8 cellular contexts compared by ENCODE assay signal in genomic region chr6:138499303-138499991, GRCh38. TPM values are rescaled to one million over a fixed set of nuclear protein-coding genes. Genes with fewer than 3 reads are reported as not detected.
A peak's percentile ranks its signal among the peaks of the same experiment; 100 is the strongest.
DNase-seq lines count a peak whose midpoint lies in the region; ATAC-seq and TF ChIP-seq lines count a peak whose summit lies in the region.

Gene NHSL1, minus strand, starts transcription at chr6:138499494. Its CDS starts 204 bp downstream, at chr6:138499290.

- H3K9ac ChIP-seq in neural cell (ENCODE audit: low read length): no peak within 1 kb of the TSS

- intact Hi-C loops in tibial artery (cut with DNase I; ENCODE audit: low total_unique reads): no loop called here

- no peaks in the 10 kb centered on the region for H3K36me3 ChIP-seq in neural cell (ENCODE audit: insufficient read depth, low read length)
- no peaks in the 10 kb centered on the region for H3K36me3 ChIP-seq in tibial artery

- peaks cover 19% of the 10 kb centered on the region for H3K79me2 ChIP-seq in neural cell (replicated peaks; ENCODE audit: insufficient read depth, low read length)

- H3K9me3 ChIP-seq in neural cell (ENCODE audit: low read length) (no peaks in the 10 kb centered on the region), tibial artery (no peaks in the 10 kb centered on the region)

- DNase-seq in NCI-H460 (ENCODE audit: extremely low read depth, low read depth) (peak; percentile 64), fibroblast of peridontal ligament (ENCODE audit: extremely low read depth) (peak; percentile 43), NCI-H2196 (lab: John Stamatoyannopoulos, UW; ENCODE audit: unreplicated experiment) (no peak), NCI-H2227 treated with DMSO at 0.1 percent for 48 hours (lab: John Stamatoyannopoulos, UW) (no peak), tibial artery (no peak)

- H3K27me3 ChIP-seq in neural cell (ENCODE audit: insufficient read depth, low read depth, low read length): no peaks in the 10 kb centered on the region
- H3K27me3 ChIP-seq in tibial artery: no peaks in the 10 kb centered on the region

- H3F3A ChIP-seq in neural cell (ENCODE audit: insufficient read depth, low read length, poor library complexity, severe bottlenecking): no peaks in the 10 kb centered on the region

- no peak for TF ChIP-seq CTCF in neural cell (IDR thresholded peaks at IDR 0.05; ENCODE audit: poor library complexity, severe bottlenecking)
- TF ChIP-seq CTCF in tibial artery (IDR thresholded peaks at IDR 0.05): no peak

- no peak within 1 kb of the TSS for H3K4me2 ChIP-seq in neural cell (ENCODE audit: low read length)

- no peak for TF ChIP-seq EP300 in neural cell (conservative IDR thresholded peaks at IDR 0.05; ENCODE audit: poor library complexity, severe bottlenecking)

- H3K4me1 ChIP-seq in tibial artery: no peaks in the 10 kb centered on the region

- H3K27ac ChIP-seq in neural cell (ENCODE audit: low read length) (no peak within 1 kb of the TSS), tibial artery (no peak within 1 kb of the TSS)

- peak; percentile 86 for ATAC-seq in GM18519 (IDR thresholded peaks at IDR 0.05; ENCODE audit: low FRiP score, unreplicated experiment)
- peak; percentile 68 for ATAC-seq in HG02840 (IDR thresholded peaks at IDR 0.05; ENCODE audit: low FRiP score, unreplicated experiment)

- no peak within 1 kb of the TSS for H2AFZ ChIP-seq in neural cell (ENCODE audit: low read depth, low read length)

- TF ChIP-seq RAD21 in neural cell (conservative IDR thresholded peaks at IDR 0.05): no peak

- H3K9me2 ChIP-seq in neural cell (ENCODE audit: insufficient read depth, low read length): no peaks in the 10 kb centered on the region

- H4K20me1 ChIP-seq in neural cell (ENCODE audit: insufficient read depth): no peaks in the 10 kb centered on the region

- H3K4me3 ChIP-seq in neural cell (ENCODE audit: low read length) (peak within 1 kb of the TSS; percentile 51), tibial artery (no peak within 1 kb of the TSS)

TF ChIP-seq in neural cell, 6 proteins besides CTCF, POLR2A, EP300 and RAD21:
- TF ChIP-seq TAF1 (IDR thresholded peaks at IDR 0.05; ENCODE audit: low read depth) (no peak), EZH2 (IDR thresholded peaks at IDR 0.05; ENCODE audit: borderline replicate concordance, insufficient read depth, low read length, poor library complexity, severe bottlenecking) (no peak), MXI1 (conservative IDR thresholded peaks at IDR 0.05; ENCODE audit: poor library complexity, severe bottlenecking) (no peak), REST (IDR thresholded peaks at IDR 0.05; ENCODE audit: borderline replicate concordance) (no peak), POLR2AphosphoS5 (IDR thresholded peaks at IDR 0.05) (no peak), SMC3 (conservative IDR thresholded peaks at IDR 0.05; ENCODE audit: poor library complexity) (no peak)

RNA-seq across cellular contexts. Expression of gene NHSL1, which starts in this region (rescaled TPM):
- 24.5 and 25.2 TPM in 2 replicates for total RNA-seq in NCI-H460 (2014; rRNA removed; shearing (Covaris generic))
- polyA plus RNA-seq in NCI-H460 (2014; cell fraction: nucleus; rRNA removed): 9.1 and 9.2 TPM in 2 replicates
- 1.5 and 2.4 TPM in 2 replicates for polyA plus RNA-seq in neural cell
- polyA minus RNA-seq in neural cell: 5.8 and 10.3 TPM in 2 replicates

Comparison
In these comparisons a context has a peak if more than half of its experiments do, and no peak if none do; other contexts are left out.
1. DNase-seq: peak in NCI-H460 (single experiment) and fibroblast of peridontal ligament (single experiment); none in NCI-H2196 (single experiment), NCI-H2227 treated with DMSO at 0.1 percent for 48 hours (single experiment) and tibial artery (0 of 2).